ENCODE assay signal across 23 cellular contexts in the genomic region with DNA sequence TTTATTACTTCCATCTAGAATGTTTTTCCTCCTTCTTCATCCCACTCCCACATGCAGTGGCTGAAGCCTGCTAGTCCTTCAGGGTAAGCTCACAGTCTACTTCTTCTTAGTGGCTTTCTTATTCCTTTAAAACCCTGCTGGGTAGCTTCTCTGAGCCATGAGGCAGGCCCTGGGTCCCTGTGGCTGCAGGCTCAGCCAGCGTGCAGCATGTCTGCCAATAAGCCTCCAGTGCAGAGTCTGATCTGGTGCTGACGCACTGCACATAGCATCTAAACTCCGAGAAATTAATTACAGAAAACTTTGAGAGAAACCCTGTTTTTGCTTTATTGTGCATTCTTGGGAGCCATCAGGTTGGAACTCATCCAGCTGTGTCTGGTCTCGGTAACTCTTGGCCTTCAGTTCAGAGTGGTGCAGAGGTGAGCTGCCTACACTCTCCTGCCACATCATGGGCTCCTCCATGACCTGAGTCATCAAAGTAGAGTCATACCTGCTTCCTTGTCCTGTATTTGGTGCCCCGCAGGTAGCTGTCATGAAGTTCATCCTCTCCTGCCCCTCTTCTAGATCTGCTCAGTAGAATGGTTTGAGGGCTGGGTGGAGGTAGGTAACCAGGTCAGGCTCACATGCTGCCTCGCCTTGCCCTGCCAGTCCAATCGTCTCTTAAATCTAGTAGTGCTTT.
DNase-seq lines count a peak whose midpoint lies in the region; ATAC-seq and TF ChIP-seq lines count a peak whose summit lies in the region.
"Had no signal": no experiment of that assay in that cellular context is flagged by ENCODE, and none has a peak within 500 bp of the region (broad histone marks: within the 10 kb centered on the region; RNA-seq: fewer than 3 reads in every experiment).

No MANE protein-coding gene starts in this region.

- H3K36me3 Mint-ChIP-seq in progenitor cell of endocrine pancreas (ENCODE audit: insufficient read depth): peaks cover 5% of the 10 kb centered on the region

- H3F3A ChIP-seq in GM23248 (ENCODE audit: insufficient read depth) (peaks cover 6% of the 10 kb centered on the region; the same call in 1 of the 2 replicates), PC-3 (ENCODE audit: low read length, unreplicated experiment) (no peaks in the 10 kb centered on the region)

- H3K27me3 ChIP-seq in GM23248 (replicated peaks; ENCODE audit: insufficient read depth) (no peaks in the 10 kb centered on the region), PC-3 (ENCODE audit: low read length) (no peaks in the 10 kb centered on the region)
- H3K27me3 ChIP-seq: heart right ventricle, neutrophil, transverse colon had no signal

- CTCF ChIA-PET in PC-3 (lab: Charles Lee): no interaction called here

- 58 to 65% methylated on average over 7 of the region's 7 CpGs for WGBS in GM23248 (ENCODE audit: low coverage in 1 of 2, low lambda C conversion rate in 2 of 2, missing lambda C conversion rate in 2 of 2), 2 experiments

- TF ChIP-seq CTCF in PC-3 (conservative IDR thresholded peaks at IDR 0.05; ENCODE audit: low read depth, low read length): no peak
- no peak for TF ChIP-seq CTCF in fibroblast of the aortic adventitia (IDR thresholded peaks at IDR 0.05; ENCODE audit: insufficient read depth, low read length)
- TF ChIP-seq CTCF in progenitor cell of endocrine pancreas (IDR thresholded peaks at IDR 0.05; ENCODE audit: unreplicated experiment): no peak

- no peaks in the 10 kb centered on the region for H4K20me1 ChIP-seq in GM23248 (ENCODE audit: insufficient read depth)
- H4K20me1 ChIP-seq in PC-3 (ENCODE audit: low read length): no peaks in the 10 kb centered on the region

- peaks cover 4% of the 10 kb centered on the region for H3K9me3 Mint-ChIP-seq in progenitor cell of endocrine pancreas (ENCODE audit: low read depth)

- H3K9me2 ChIP-seq in GM23248 (ENCODE audit: insufficient read depth) (no peaks in the 10 kb centered on the region), PC-3 (replicated peaks; ENCODE audit: low read length) (no peaks in the 10 kb centered on the region)

- H3K4me3 Mint-ChIP-seq in progenitor cell of endocrine pancreas (ENCODE audit: low read depth): no peak overlapping the region
- H3K4me3 Mint-ChIP-seq: activated naive CD8-positive, alpha-beta T cell treated with anti-CD3 and anti-CD28 coated beads for 36 hours; T-helper 1 cell treated with Interleukin-12 subunit alpha and Interleukin-12 subunit beta and Interleukin-4 antibody, amounts not matched to agents 30 μg/mL and 1 μg/mL, for 36 hours had no signal

- H3K27ac ChIP-seq in GM23248 (no peak overlapping the region), PC-3 (ENCODE audit: low read length) (no peak overlapping the region)
- H3K27ac ChIP-seq: heart right ventricle, HL-60, neutrophil, RWPE1, transverse colon had no signal

- DNase-seq in GM23248: peak; percentile 23
- DNase-seq in PC-3: peak; percentile 28
- DNase-seq in fibroblast of the aortic adventitia (ENCODE audit: low read depth): peak; percentile 20
- no peak for DNase-seq in progenitor cell of endocrine pancreas (ENCODE audit: low spot score, unreplicated experiment)
- DNase-seq in activated naive CD4-positive, alpha-beta T cell treated with Interleukin-2 at 50 U/mL for 16 hours: no peak
- DNase-seq in iPS-NIHi7 (ENCODE audit: extremely low spot score): no peak
- DNase-seq: activated CD4-positive, alpha-beta T cell treated with anti-CD3 and anti-CD28 coated beads for 1 hour; activated CD8-positive, alpha-beta memory T cell treated with anti-CD3 and anti-CD28 coated beads for 24 hours; activated effector memory CD4-positive, alpha-beta T cell treated with Interleukin-2 at 50 U/mL for 16 hours; activated naive CD8-positive, alpha-beta T cell treated with anti-CD3 and anti-CD28 coated beads for 36 hours; cerebellar nuclear complex; GDM1; heart right ventricle; Kasumi-1; left cardiac atrium; small intestine; stimulated activated CD4-positive, alpha-beta T cell treated with anti-CD3 and anti-CD28 coated beads, Interleukin-1b, Interleukin-23, amount 100 ng/mL, for 48 hours; transverse colon had no signal

- no peak overlapping the region for H3K4me3 ChIP-seq in GM23248
- no peak overlapping the region for H3K4me3 ChIP-seq in PC-3 (ENCODE audit: low read length)
- no peak overlapping the region for H3K4me3 ChIP-seq in fibroblast of the aortic adventitia (ENCODE audit: low read depth, low read length)
- H3K4me3 ChIP-seq: heart right ventricle, transverse colon had no signal

- intact Hi-C loops in PC-3 (cut with micrococcal nuclease): no loop called here

- peak; percentile 57 for ATAC-seq in PC-3
- no peak for ATAC-seq in GM21529 (IDR thresholded peaks at IDR 0.05; ENCODE audit: unreplicated experiment)

- POLR2A ChIA-PET in PC-3 (lab: Charles Lee; ENCODE audit: unreplicated experiment): no interaction called here

- H3K4me2 ChIP-seq in GM23248 (ENCODE audit: unreplicated experiment) (no peak overlapping the region), PC-3 (ENCODE audit: low read length) (no peak overlapping the region)

- no peak overlapping the region for H3K9ac ChIP-seq in GM23248
- no peak overlapping the region for H3K9ac ChIP-seq in PC-3 (ENCODE audit: low read length)

- H2AFZ ChIP-seq in GM23248 (no peak overlapping the region), PC-3 (ENCODE audit: low read length) (no peak overlapping the region)

- in situ Hi-C loops in GM23248 (cut with MboI): no loop called here

- H3K36me3 ChIP-seq in GM23248 (ENCODE audit: low read depth) (no peaks in the 10 kb centered on the region), PC-3 (ENCODE audit: low read depth, low read length) (no peaks in the 10 kb centered on the region)
- H3K36me3 ChIP-seq: neutrophil, transverse colon had no signal

- H3K79me2 ChIP-seq in GM23248 (ENCODE audit: insufficient read depth) (no peaks in the 10 kb centered on the region), PC-3 (ENCODE audit: low read length) (no peaks in the 10 kb centered on the region)

- H3K9me3 ChIP-seq in GM23248 (ENCODE audit: low read depth) (no peaks in the 10 kb centered on the region), PC-3 (ENCODE audit: low read length) (no peaks in the 10 kb centered on the region)
- H3K9me3 ChIP-seq: neutrophil, transverse colon had no signal

- H3K27me3 Mint-ChIP-seq in progenitor cell of endocrine pancreas: no peaks in the 10 kb centered on the region
- H3K27me3 Mint-ChIP-seq: activated naive CD8-positive, alpha-beta T cell treated with anti-CD3 and anti-CD28 coated beads for 36 hours had no signal

- no TSS peak for BruUV-seq in PC-3 (replicated peaks; lab: Mats Ljungman, UMichigan)

- H3K4me1 ChIP-seq in GM23248 (ENCODE audit: insufficient read depth): peaks cover 11% of the 10 kb centered on the region; the same call in 1 of the 2 replicates
- peaks cover 11% of the 10 kb centered on the region; the same call in 1 of the 2 replicates for H3K4me1 ChIP-seq in PC-3 (ENCODE audit: insufficient read depth, low read length)
- H3K4me1 ChIP-seq: heart right ventricle, transverse colon had no signal

- H3K4me1 Mint-ChIP-seq in progenitor cell of endocrine pancreas (ENCODE audit: low read depth): no peaks in the 10 kb centered on the region

- H3K27ac Mint-ChIP-seq in progenitor cell of endocrine pancreas: peak overlapping the region; percentile 78
- H3K27ac Mint-ChIP-seq: activated naive CD8-positive, alpha-beta T cell treated with anti-CD3 and anti-CD28 coated beads for 36 hours; T-helper 1 cell treated with Interleukin-12 subunit alpha and Interleukin-12 subunit beta and Interleukin-4 antibody, amounts not matched to agents 30 μg/mL and 1 μg/mL, for 36 hours had no signal

Comparison
In these comparisons a context has a peak if more than half of its experiments do, and no peak if none do; other contexts are left out.
1. DNase-seq: peak in GM23248 (single experiment), PC-3 (single experiment) and fibroblast of the aortic adventitia (single experiment); none in progenitor cell of endocrine pancreas (single experiment), activated naive CD4-positive, alpha-beta T cell treated with Interleukin-2 at 50 U/mL for 16 hours (single experiment) and iPS-NIHi7 (single experiment).